Comparison of ENCODE assay signal across 9 cellular contexts in the genomic region with DNA sequence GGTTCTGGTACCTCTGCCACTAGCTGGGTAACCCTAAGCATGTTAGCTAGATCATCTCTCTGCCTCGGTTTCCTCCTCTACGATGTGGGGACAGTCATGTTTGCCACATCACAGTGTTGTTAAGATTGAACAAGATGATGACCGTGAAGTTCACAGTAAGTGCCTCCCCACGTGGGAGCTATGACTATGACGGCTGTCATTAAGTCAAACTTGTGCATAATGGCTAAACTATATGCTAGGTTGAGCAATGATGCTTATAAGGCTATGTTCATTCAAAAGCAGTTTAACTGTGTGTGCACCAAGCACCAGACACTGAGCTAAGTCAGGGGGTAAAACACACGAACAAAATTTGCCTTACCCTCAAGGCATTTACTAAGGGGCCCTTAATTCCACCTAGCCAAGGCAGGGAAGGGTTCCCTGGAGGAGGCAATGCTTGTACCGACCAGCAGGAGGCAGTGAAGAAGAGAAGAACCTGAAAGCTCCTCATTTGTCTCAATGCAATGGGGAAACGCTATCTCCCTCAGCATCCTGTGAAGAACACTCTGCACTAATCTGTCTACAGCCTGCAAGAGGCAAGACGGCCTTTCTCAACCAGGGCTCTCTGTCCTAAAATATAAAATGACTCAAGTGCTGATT. TPM values are rescaled to one million over a fixed set of nuclear protein-coding genes. Genes with fewer than 3 reads are reported as not detected.
DNase-seq lines count a peak whose midpoint lies in the region; TF ChIP-seq lines count a peak whose summit lies in the region.
"Had no signal": no experiment of that assay in that cellular context is flagged by ENCODE, and none has a peak within 500 bp of the region (broad histone marks: within the 10 kb centered on the region; RNA-seq: fewer than 3 reads in every experiment).

No MANE protein-coding gene starts in this region.

- no peaks in the 10 kb centered on the region for H3K36me3 ChIP-seq in WERI-Rb-1
- H3K36me3 ChIP-seq in kidney epithelial cell (ENCODE audit: control insufficient read depth, insufficient read depth, low read length): no peaks in the 10 kb centered on the region
- H3K36me3 ChIP-seq in CD8-positive, alpha-beta memory T cell (ENCODE audit: insufficient read depth, low read length): no peaks in the 10 kb centered on the region
- H3K36me3 ChIP-seq: adrenal gland had no signal

- peak; percentile 37 for DNase-seq in DMS 273 (lab: John Stamatoyannopoulos, UW; ENCODE audit: unreplicated experiment)
- DNase-seq in DMS 273 treated with DMSO at 0.1 percent for 48 hours (lab: John Stamatoyannopoulos, UW): no peak
- DNase-seq in GM20000 (ENCODE audit: low spot score): no peak
- peak; percentile 12 for DNase-seq in WERI-Rb-1
- no peak for DNase-seq in kidney epithelial cell (ENCODE audit: low read depth)
- DNase-seq in NCI-H345 (lab: John Stamatoyannopoulos, UW): no peak
- no peak for DNase-seq in ACHN
- DNase-seq in CD8-positive, alpha-beta memory T cell: no peak
- DNase-seq: adrenal gland had no signal

- no peaks in the 10 kb centered on the region for H3K4me1 ChIP-seq in CD8-positive, alpha-beta memory T cell (ENCODE audit: insufficient read depth, low read length)
- H3K4me1 ChIP-seq: adrenal gland had no signal

- peaks cover 0 to 1% of the 10 kb centered on the region in 2 donors for H3K27me3 Mint-ChIP-seq in CD8-positive, alpha-beta memory T cell

- peaks cover 0 to 1% (median 0%) of the 10 kb centered on the region in 3 donors for H3K36me3 Mint-ChIP-seq in CD8-positive, alpha-beta memory T cell

- in situ Hi-C loops in ACHN (cut with HindIII; ENCODE audit: low pct_ligation_motif_present, low pct_unique_long_range_greater_than_20kb, low sequenced_read_pairs): no loop called here

- H3K27me3 ChIP-seq in WERI-Rb-1 (ENCODE audit: insufficient read depth, low read depth, severe bottlenecking): peaks cover 5% of the 10 kb centered on the region
- H3K27me3 ChIP-seq in kidney epithelial cell (ENCODE audit: control insufficient read depth, insufficient read depth, low read length): no peaks in the 10 kb centered on the region
- no peaks in the 10 kb centered on the region for H3K27me3 ChIP-seq in CD8-positive, alpha-beta memory T cell (ENCODE audit: insufficient read depth, low read length, poor library complexity, severe bottlenecking)
- H3K27me3 ChIP-seq: adrenal gland had no signal

- no peak overlapping the region for H3K27ac ChIP-seq in WERI-Rb-1
- no peak overlapping the region for H3K27ac ChIP-seq in CD8-positive, alpha-beta memory T cell (ENCODE audit: low read depth, low read length)
- H3K27ac ChIP-seq: adrenal gland had no signal

- CTCF ChIA-PET in CD8-positive, alpha-beta memory T cell (lab: Charles Lee): interaction anchor here (0.5 kb wide), 1 partner anchor 1077 kb away, joined by 3 read pairs; no protein-coding TSS in a partner anchor

- H3K4me1 Mint-ChIP-seq in CD8-positive, alpha-beta memory T cell: peaks cover 4 to 11% (median 8%) of the 10 kb centered on the region in 3 donors

- H3K4me3 Mint-ChIP-seq in CD8-positive, alpha-beta memory T cell: no peak overlapping the region

- POLR2A ChIA-PET in CD8-positive, alpha-beta memory T cell (lab: Charles Lee): no interaction called here

- H3K9me3 Mint-ChIP-seq in CD8-positive, alpha-beta memory T cell: no peaks in the 10 kb centered on the region

- no peaks in the 10 kb centered on the region for H3K9me3 ChIP-seq in WERI-Rb-1 (ENCODE audit: severe bottlenecking)
- no peaks in the 10 kb centered on the region for H3K9me3 ChIP-seq in CD8-positive, alpha-beta memory T cell (ENCODE audit: low read length)
- H3K9me3 ChIP-seq: adrenal gland had no signal

- TF ChIP-seq CTCF in GM20000 (IDR thresholded peaks at IDR 0.05; ENCODE audit: extremely low read depth, missing control alignments) (peak; percentile 14), WERI-Rb-1 (IDR thresholded peaks at IDR 0.05; ENCODE audit: low read depth, low read length) (peak; percentile 53), kidney epithelial cell (IDR thresholded peaks at IDR 0.05; ENCODE audit: insufficient read depth, low read length, poor library complexity, severe bottlenecking) (peak; percentile 23)

- H3K4me3 ChIP-seq in WERI-Rb-1 (ENCODE audit: low read depth, low read length) (no peak overlapping the region), kidney epithelial cell (ENCODE audit: low read depth, low read length) (no peak overlapping the region)
- H3K4me3 ChIP-seq in CD8-positive, alpha-beta memory T cell (ENCODE audit: low read length): no peak overlapping the region
- H3K4me3 ChIP-seq: adrenal gland had no signal

- no peak overlapping the region for H3K27ac Mint-ChIP-seq in CD8-positive, alpha-beta memory T cell

RNA-seq across cellular contexts. Expression of a gene that starts 52.9 kb away (rescaled TPM):
- total RNA-seq in kidney epithelial cell: 2.0 and 2.1 TPM in 2 replicates
- under 1 TPM; 0.28 to 0.53 TPM for total RNA-seq in CD8-positive, alpha-beta memory T cell
- polyA plus RNA-seq in CD8-positive, alpha-beta memory T cell: 0.12 TPM

Comparison
In these comparisons a context has a peak if more than half of its experiments do, and no peak if none do; other contexts are left out.
1. DNase-seq: peak in DMS 273 (single experiment) and WERI-Rb-1 (single experiment); none in DMS 273 treated with DMSO at 0.1 percent for 48 hours (single experiment), GM20000 (single experiment), kidney epithelial cell (single experiment), NCI-H345 (single experiment), ACHN (single experiment) and CD8-positive, alpha-beta memory T cell (0 of 5).
2. Peak in every context shown above with its lines, with median percentiles within 50 percentile points of each other: CTCF ChIP-seq.